ENCODE assay signal across 21 cellular contexts in the genomic region with DNA sequence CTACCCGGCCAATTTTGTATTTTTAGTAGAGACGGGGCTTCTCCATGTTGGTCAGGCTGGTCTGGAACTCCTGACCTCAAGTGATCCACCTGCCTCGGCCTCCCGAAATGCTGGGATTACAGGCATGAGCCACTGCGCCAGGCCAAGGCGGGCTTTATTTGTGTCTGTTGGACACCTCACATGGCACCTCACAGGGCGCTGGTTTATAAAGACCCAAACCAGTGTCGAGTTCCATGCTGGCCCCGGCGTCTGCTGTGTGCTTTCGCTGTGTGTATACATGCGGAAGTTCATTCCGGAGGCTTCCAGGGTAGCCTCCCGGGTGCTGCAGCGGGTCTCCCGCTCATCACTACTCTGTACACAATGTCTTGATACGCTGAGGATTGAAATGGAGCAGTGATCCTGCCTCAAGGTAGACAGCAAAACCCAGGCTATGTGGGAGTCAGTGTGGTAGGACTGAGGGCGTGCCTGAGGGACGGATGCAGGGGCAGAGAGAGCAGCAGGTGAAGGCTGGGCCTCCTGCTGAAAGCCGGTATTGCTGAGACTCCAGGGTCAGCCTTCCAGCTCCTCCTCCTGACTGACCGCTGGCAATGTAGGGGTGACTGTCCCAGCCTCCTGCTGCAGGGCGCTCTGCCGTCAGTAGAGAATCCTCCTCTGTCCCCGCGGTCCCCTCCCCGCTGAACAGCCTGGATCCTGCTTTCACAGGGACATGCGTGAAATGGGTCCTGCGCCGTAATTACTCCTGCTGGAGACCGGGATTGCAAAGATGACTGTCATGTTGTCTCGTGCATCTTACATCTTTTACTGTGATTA. TPM values are rescaled to one million over a fixed set of nuclear protein-coding genes. Genes with fewer than 3 reads are reported as not detected.
A peak's percentile ranks its signal among the peaks of the same experiment; 100 is the strongest.
DNase-seq lines count a peak whose midpoint lies in the region; ATAC-seq and TF ChIP-seq lines count a peak whose summit lies in the region.
"Had no signal": no experiment of that assay in that cellular context is flagged by ENCODE, and none has a peak within 500 bp of the region (broad histone marks: within the 10 kb centered on the region; RNA-seq: fewer than 3 reads in every experiment).

No MANE protein-coding gene starts in this region.

- no peaks in the 10 kb centered on the region for H3K27me3 ChIP-seq in sigmoid colon
- H3K27me3 ChIP-seq: BE2C had no signal

- no peak for TF ChIP-seq EP300 in sigmoid colon (IDR thresholded peaks at IDR 0.05)

- CTCF ChIA-PET in activated CD4-positive, alpha-beta memory T cell treated with anti-CD3 and anti-CD28 coated beads for 36 hours (lab: Charles Lee), result interaction anchor here (1.5 kb wide), 1 partner anchor 82 kb away, joined by 4 read pairs; no protein-coding TSS in a partner anchor
- CTCF ChIA-PET in activated CD4-positive, alpha-beta memory T cell treated with anti-CD3 and anti-CD28 coated beads, Interleukin-2, amount 10 ng/mL, durations not matched to agents 7 days and 5 days (lab: Charles Lee), result no interaction called here

- ATAC-seq in HG03280 (IDR thresholded peaks at IDR 0.05; ENCODE audit: unreplicated experiment), result no peak

- H3K27ac ChIP-seq in sigmoid colon, result no peak overlapping the region
- H3K27ac ChIP-seq: 22Rv1, KMS-11, PC-9 had no signal

- H3K4me3 ChIP-seq in sigmoid colon, result no peak overlapping the region
- H3K4me3 ChIP-seq: PC-9 had no signal

- TF ChIP-seq CTCF in sigmoid colon (IDR thresholded peaks at IDR 0.05), result no peak

- H3K36me3 ChIP-seq in sigmoid colon, result peaks cover 0 to 3% (median 0%) of the 10 kb centered on the region in 4 donors
- H3K36me3 ChIP-seq: BE2C had no signal

- intact Hi-C loops in activated CD4-positive, alpha-beta memory T cell treated with anti-CD3 and anti-CD28 coated beads for 36 hours (cut with micrococcal nuclease), result no loop called here
- intact Hi-C loops in sigmoid colon (cut with DNase I), result no loop called here

- H3K4me1 Mint-ChIP-seq in activated CD4-positive, alpha-beta memory T cell treated with anti-CD3 and anti-CD28 coated beads for 36 hours (ENCODE audit: low read depth), result no peaks in the 10 kb centered on the region
- no peaks in the 10 kb centered on the region for H3K4me1 Mint-ChIP-seq in activated CD4-positive, alpha-beta memory T cell treated with anti-CD3 and anti-CD28 coated beads, Interleukin-2, amount 10 ng/mL, durations not matched to agents 7 days and 5 days

- no peak overlapping the region for H3K27ac Mint-ChIP-seq in activated CD4-positive, alpha-beta memory T cell treated with anti-CD3 and anti-CD28 coated beads for 36 hours
- no peak overlapping the region for H3K27ac Mint-ChIP-seq in activated CD4-positive, alpha-beta memory T cell treated with anti-CD3 and anti-CD28 coated beads, Interleukin-2, amount 10 ng/mL, durations not matched to agents 7 days and 5 days
- H3K27ac Mint-ChIP-seq: CD4-positive, alpha-beta T cell had no signal

- peaks cover 0 to 24% (median 6%) of the 10 kb centered on the region in 4 donors for H3K4me1 ChIP-seq in sigmoid colon
- H3K4me1 ChIP-seq: BE2C had no signal

- no peak for TF ChIP-seq POLR2A in sigmoid colon (IDR thresholded peaks at IDR 0.05)

- H3K9me3 ChIP-seq in sigmoid colon, result no peaks in the 10 kb centered on the region
- H3K9me3 ChIP-seq: BE2C had no signal

- H3K36me3 Mint-ChIP-seq in activated CD4-positive, alpha-beta memory T cell treated with anti-CD3 and anti-CD28 coated beads for 36 hours, result no peaks in the 10 kb centered on the region
- no peaks in the 10 kb centered on the region for H3K36me3 Mint-ChIP-seq in activated CD4-positive, alpha-beta memory T cell treated with anti-CD3 and anti-CD28 coated beads, Interleukin-2, amount 10 ng/mL, durations not matched to agents 7 days and 5 days (ENCODE audit: low read depth)

- DNase-seq in activated CD4-positive, alpha-beta memory T cell treated with anti-CD3 and anti-CD28 coated beads for 36 hours, result peak; percentile 3
- DNase-seq in activated CD4-positive, alpha-beta memory T cell treated with anti-CD3 and anti-CD28 coated beads, Interleukin-2, amount 10 ng/mL, durations not matched to agents 7 days and 5 days, result no peak
- DNase-seq in D341Med (ENCODE audit: low spot score) (peak; percentile 34), islet precursor cell (peak; percentile 46), sigmoid colon (peak; percentile 53), medulla oblongata (ENCODE audit: extremely low spot score) (no peak)
- no peak for DNase-seq in stimulated activated CD4-positive, alpha-beta T cell treated with anti-CD3 and anti-CD28 coated beads, Interleukin-4, amount 100 ng/mL, for 4 hours
- DNase-seq: BE2C; CD4-positive, alpha-beta T cell; DMS53; HCEC 1CT; NCI-H1436; NCI-H2029; NCI-H2171; NCI-H510A; NCI-H82; PC-9 had no signal

- no peaks in the 10 kb centered on the region for H3K9me3 Mint-ChIP-seq in activated CD4-positive, alpha-beta memory T cell treated with anti-CD3 and anti-CD28 coated beads for 36 hours
- no peaks in the 10 kb centered on the region for H3K9me3 Mint-ChIP-seq in activated CD4-positive, alpha-beta memory T cell treated with anti-CD3 and anti-CD28 coated beads, Interleukin-2, amount 10 ng/mL, durations not matched to agents 7 days and 5 days
- H3K9me3 Mint-ChIP-seq: CD4-positive, alpha-beta T cell had no signal

- H3K4me3 Mint-ChIP-seq in activated CD4-positive, alpha-beta memory T cell treated with anti-CD3 and anti-CD28 coated beads for 36 hours, result no peak overlapping the region
- H3K4me3 Mint-ChIP-seq in activated CD4-positive, alpha-beta memory T cell treated with anti-CD3 and anti-CD28 coated beads, Interleukin-2, amount 10 ng/mL, durations not matched to agents 7 days and 5 days, result no peak overlapping the region
- H3K4me3 Mint-ChIP-seq: CD4-positive, alpha-beta T cell had no signal

- POLR2A ChIA-PET in activated CD4-positive, alpha-beta memory T cell treated with anti-CD3 and anti-CD28 coated beads for 36 hours (lab: Charles Lee), result no interaction called here
- POLR2A ChIA-PET in activated CD4-positive, alpha-beta memory T cell treated with anti-CD3 and anti-CD28 coated beads, Interleukin-2, amount 10 ng/mL, durations not matched to agents 7 days and 5 days (lab: Charles Lee), result interaction anchor here (0.6 kb wide), 1 partner anchor 13 kb away, joined by 3 read pairs; no protein-coding TSS in a partner anchor

- 95% methylated on average over 31 of the region's 31 CpGs for WGBS in sigmoid colon, 2 donors

- no peaks in the 10 kb centered on the region for H3K27me3 Mint-ChIP-seq in activated CD4-positive, alpha-beta memory T cell treated with anti-CD3 and anti-CD28 coated beads for 36 hours
- H3K27me3 Mint-ChIP-seq in activated CD4-positive, alpha-beta memory T cell treated with anti-CD3 and anti-CD28 coated beads, Interleukin-2, amount 10 ng/mL, durations not matched to agents 7 days and 5 days, result no peaks in the 10 kb centered on the region
- H3K27me3 Mint-ChIP-seq: CD4-positive, alpha-beta T cell had no signal

RNA-seq across cellular contexts. Expression of gene LDLRAD4, which starts 22.7 kb away (rescaled TPM):
- 10 to 100 TPM; 28.4 to 30.1 TPM for total RNA-seq in activated CD4-positive, alpha-beta memory T cell treated with anti-CD3 and anti-CD28 coated beads for 36 hours
- total RNA-seq in activated CD4-positive, alpha-beta memory T cell treated with anti-CD3 and anti-CD28 coated beads, Interleukin-2, amount 10 ng/mL, durations not matched to agents 7 days and 5 days, result 10 to 100 TPM; 19.1 to 22.4 TPM
- 10 to 100 TPM; 17.2 to 28.2 (median 18.2) TPM for total RNA-seq in sigmoid colon
- polyA plus RNA-seq in sigmoid colon, result 10 to 100 TPM in 1 of 3 donors, 1 to 10 TPM in 2; 1.2 to 12.2 (median 2.5) TPM
- polyA plus RNA-seq: AG04450 had no signal

Comparison
In these comparisons a context has a peak if more than half of its experiments do, and no peak if none do; other contexts are left out.
1. DNase-seq: peak in activated CD4-positive, alpha-beta memory T cell treated with anti-CD3 and anti-CD28 coated beads for 36 hours (single experiment), D341Med (single experiment), islet precursor cell (single experiment) and sigmoid colon (single experiment); none in activated CD4-positive, alpha-beta memory T cell treated with anti-CD3 and anti-CD28 coated beads, Interleukin-2, amount 10 ng/mL, durations not matched to agents 7 days and 5 days (single experiment), medulla oblongata (single experiment) and stimulated activated CD4-positive, alpha-beta T cell treated with anti-CD3 and anti-CD28 coated beads, Interleukin-4, amount 100 ng/mL, for 4 hours (0 of 2).